Comparison of ENCODE assay signal across 1 cellular context in genomic region chr2:166882851-166883250, GRCh38.
TF ChIP-seq lines count a peak whose summit lies in the region.

No MANE protein-coding gene starts in this region.

TF ChIP-seq in IMR-90, 13 proteins besides CTCF, POLR2A, EP300 and RAD21 (continued from another document):
- TF ChIP-seq RFX5 (IDR thresholded peaks at IDR 0.05; ENCODE audit: low read depth, low read length): no peak
